ENCODE assay signal across 8 cellular contexts in the genomic region with DNA sequence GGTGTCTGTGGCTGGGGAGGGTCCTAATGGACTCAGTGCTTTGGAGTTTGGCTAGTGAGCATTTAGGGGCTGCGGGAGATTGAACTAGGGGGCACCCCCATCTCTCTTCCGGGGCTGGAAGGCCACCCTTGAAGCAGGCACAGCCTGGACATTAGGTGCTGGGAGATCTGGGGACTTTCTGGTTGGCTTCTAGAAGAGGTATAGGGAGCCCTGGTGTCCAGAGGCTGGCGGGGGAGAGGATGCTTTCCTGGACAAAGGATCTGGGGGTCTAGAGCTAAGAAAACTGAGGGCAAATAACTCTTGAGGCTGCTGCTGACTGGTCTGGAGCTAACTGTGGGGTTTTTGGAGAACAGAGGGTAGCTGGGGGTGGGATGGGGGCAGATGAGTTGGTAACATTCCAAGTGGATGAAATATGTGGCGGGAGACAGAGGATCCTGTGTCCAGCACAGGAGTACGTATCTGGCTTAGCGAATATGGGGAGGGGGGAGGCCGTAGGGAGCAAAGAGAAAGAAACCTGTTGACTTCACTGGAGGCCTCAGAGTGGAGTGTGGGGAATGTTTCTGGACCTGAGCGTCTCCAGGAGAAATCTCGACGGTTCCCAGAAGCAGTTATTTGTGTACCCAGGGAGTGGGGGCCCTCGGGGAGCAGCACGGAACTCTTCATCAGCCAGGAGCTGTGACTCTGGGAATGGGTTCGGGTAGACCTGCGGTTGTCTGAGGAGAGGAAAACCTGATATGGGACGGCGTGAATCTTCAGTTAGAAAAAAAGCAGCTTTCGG. TPM values are rescaled to one million over a fixed set of nuclear protein-coding genes. Genes with fewer than 3 reads are reported as not detected.
DNase-seq lines count a peak whose midpoint lies in the region; ATAC-seq and TF ChIP-seq lines count a peak whose summit lies in the region.

No MANE protein-coding gene starts in this region.

- intact Hi-C loops in psoas muscle (cut with DNase I) (loop anchor here (2.0 to 5.0 kb wide), 2 partner anchors 42 to 43 kb away; no protein-coding TSS in a partner anchor), posterior vena cava (cut with DNase I) (loop anchor here (1.0 to 5.0 kb wide), 2 partner anchors 16 to 42 kb away; no protein-coding TSS in a partner anchor)

- H3K27ac ChIP-seq in HEK293 (ENCODE audit: extremely low read depth, low read depth, low read length) (peak overlapping the region; percentile 100), psoas muscle (peak overlapping the region; percentile 97)

- H3K4me1 ChIP-seq in HEK293 (ENCODE audit: control insufficient read depth, insufficient read depth, low read length) (peaks cover 14% of the 10 kb centered on the region), psoas muscle (peaks cover 23% of the 10 kb centered on the region)

- CTCF ChIA-PET in HEK293 (lab: Yijun Ruan, JAX) = interaction anchor here (0.9 to 6.6 kb wide), 8 partner anchors 40 to 376 kb away, joined by 3 to 55 read pairs (median 4); no protein-coding TSS in a partner anchor
- CTCF ChIA-PET in activated CD8-positive, alpha-beta memory T cell treated with anti-CD3 and anti-CD28 coated beads, Interleukin-2, amount 10 ng/mL, durations not matched to agents 7 days and 5 days (lab: Charles Lee) = interaction anchor here (1.3 to 8.7 kb wide), 5 partner anchors 11 to 89 kb away, joined by 5 to 110 read pairs (median 8); a partner anchor contains a TSS

- no peaks in the 10 kb centered on the region for H3K27me3 ChIP-seq in psoas muscle (ENCODE audit: insufficient read depth in 3 of 3, low read length in 2 of 3)

- 7 to 10% (median 8%) methylated on average over 17 of the region's 17 CpGs for WGBS in psoas muscle, 3 donors

- H3K4me3 ChIP-seq in AG09309 (ENCODE audit: control insufficient read depth, low read depth, low read length) = peak overlapping the region; percentile 94
- H3K4me3 ChIP-seq in HEK293 (ENCODE audit: low read depth, low read length) = peak overlapping the region; percentile 85
- H3K4me3 ChIP-seq in fibroblast of villous mesenchyme (ENCODE audit: low read depth, low read length) = peak overlapping the region; percentile 89
- H3K4me3 ChIP-seq in psoas muscle = peak overlapping the region; percentile 99

- H3K27ac Mint-ChIP-seq in activated CD8-positive, alpha-beta memory T cell treated with anti-CD3 and anti-CD28 coated beads, Interleukin-2, amount 10 ng/mL, durations not matched to agents 7 days and 5 days = peak overlapping the region; percentile 99

- no peak for DNase-seq in AG09309 (ENCODE audit: low read depth)
- peak; percentile 45 for DNase-seq in activated CD8-positive, alpha-beta memory T cell treated with anti-CD3 and anti-CD28 coated beads, Interleukin-2, amount 10 ng/mL, durations not matched to agents 7 days and 5 days
- peak; percentile 44 for DNase-seq in fibroblast of villous mesenchyme (ENCODE audit: low read depth)
- DNase-seq in psoas muscle = no peak
- DNase-seq in posterior vena cava (ENCODE audit: low spot score) = no peak
- DNase-seq in cerebellar nuclear complex (lab: John Stamatoyannopoulos, UW) = no peak

- ATAC-seq in activated CD8-positive, alpha-beta memory T cell treated with anti-CD3 and anti-CD28 coated beads, Interleukin-2, amount 10 ng/mL, durations not matched to agents 7 days and 5 days = no peak
- ATAC-seq in psoas muscle = no peak
- ATAC-seq in HG02678 (IDR thresholded peaks at IDR 0.05; ENCODE audit: unreplicated experiment) = no peak

- peak overlapping the region; percentile 79 for H3K4me3 Mint-ChIP-seq in activated CD8-positive, alpha-beta memory T cell treated with anti-CD3 and anti-CD28 coated beads, Interleukin-2, amount 10 ng/mL, durations not matched to agents 7 days and 5 days

- no peaks in the 10 kb centered on the region for H3K27me3 Mint-ChIP-seq in activated CD8-positive, alpha-beta memory T cell treated with anti-CD3 and anti-CD28 coated beads, Interleukin-2, amount 10 ng/mL, durations not matched to agents 7 days and 5 days

- H3K36me3 Mint-ChIP-seq in activated CD8-positive, alpha-beta memory T cell treated with anti-CD3 and anti-CD28 coated beads, Interleukin-2, amount 10 ng/mL, durations not matched to agents 7 days and 5 days = peaks cover 34% of the 10 kb centered on the region

- H3K9me3 Mint-ChIP-seq in activated CD8-positive, alpha-beta memory T cell treated with anti-CD3 and anti-CD28 coated beads, Interleukin-2, amount 10 ng/mL, durations not matched to agents 7 days and 5 days (ENCODE audit: low read depth) = no peaks in the 10 kb centered on the region

- TF ChIP-seq CTCF in AG09309 (IDR thresholded peaks at IDR 0.05; ENCODE audit: control insufficient read depth, insufficient read depth, low read depth, low read length, missing control alignments) = no peak
- TF ChIP-seq CTCF in HEK293 (tag by site-specific recombination; IDR thresholded peaks at IDR 0.05) = no peak
- TF ChIP-seq CTCF in fibroblast of villous mesenchyme (IDR thresholded peaks at IDR 0.05; ENCODE audit: insufficient read depth, low read depth, low read length) = no peak
- no peak for TF ChIP-seq CTCF in psoas muscle (IDR thresholded peaks at IDR 0.05)

- no peaks in the 10 kb centered on the region for H3K9me3 ChIP-seq in HEK293 (ENCODE audit: control insufficient read depth, insufficient read depth, low read depth, low read length)
- no peaks in the 10 kb centered on the region for H3K9me3 ChIP-seq in psoas muscle

- H3K36me3 ChIP-seq in HEK293 (ENCODE audit: control insufficient read depth in 2 of 2, insufficient read depth in 1 of 2, low read length in 2 of 2) = peaks cover 42 to 45% of the 10 kb centered on the region in 2 experiments
- peaks cover 0 to 32% of the 10 kb centered on the region in 2 donors for H3K36me3 ChIP-seq in psoas muscle (ENCODE audit: insufficient read depth in 1 of 2, low read depth in 1 of 2)

- POLR2A ChIA-PET in HEK293 (lab: Yijun Ruan, JAX) = interaction anchor here (0.6 to 3.4 kb wide), 12 partner anchors 15 to 661 kb away, joined by 3 to 26 read pairs (median 4); a partner anchor contains a TSS

- H3K4me1 Mint-ChIP-seq in activated CD8-positive, alpha-beta memory T cell treated with anti-CD3 and anti-CD28 coated beads, Interleukin-2, amount 10 ng/mL, durations not matched to agents 7 days and 5 days = peaks cover 36% of the 10 kb centered on the region

TF ChIP-seq in HEK293, 187 proteins besides CTCF, POLR2A, EP300 and RAD21 (continues in another document):
- TF ChIP-seq ZNF654 (tag by site-specific recombination; IDR thresholded peaks at IDR 0.05; ENCODE audit: low read depth) (no peak), ZNF394 (tag by site-specific recombination; IDR thresholded peaks at IDR 0.05; ENCODE audit: borderline replicate concordance) (peak; percentile 15; the same call in 1 of the 2 replicates), ZNF274 (IDR thresholded peaks at IDR 0.05; ENCODE audit: low read length) (no peak), ZNF274 (tag by site-specific recombination; IDR thresholded peaks at IDR 0.05; ENCODE audit: borderline replicate concordance) (0 out of 2 replicates have a peak, but pooled peaks have one; percentile 9), ZNF433 (tag by site-specific recombination; IDR thresholded peaks at IDR 0.05; ENCODE audit: low read depth) (no peak), ZNF391 (tag by site-specific recombination; IDR thresholded peaks at IDR 0.05; ENCODE audit: borderline replicate concordance, low read depth) (no peak), ZNF292 (tag by site-specific recombination; IDR thresholded peaks at IDR 0.05; ENCODE audit: borderline replicate concordance, low read depth) (no peak)
- TF ChIP-seq, protein P1, sequence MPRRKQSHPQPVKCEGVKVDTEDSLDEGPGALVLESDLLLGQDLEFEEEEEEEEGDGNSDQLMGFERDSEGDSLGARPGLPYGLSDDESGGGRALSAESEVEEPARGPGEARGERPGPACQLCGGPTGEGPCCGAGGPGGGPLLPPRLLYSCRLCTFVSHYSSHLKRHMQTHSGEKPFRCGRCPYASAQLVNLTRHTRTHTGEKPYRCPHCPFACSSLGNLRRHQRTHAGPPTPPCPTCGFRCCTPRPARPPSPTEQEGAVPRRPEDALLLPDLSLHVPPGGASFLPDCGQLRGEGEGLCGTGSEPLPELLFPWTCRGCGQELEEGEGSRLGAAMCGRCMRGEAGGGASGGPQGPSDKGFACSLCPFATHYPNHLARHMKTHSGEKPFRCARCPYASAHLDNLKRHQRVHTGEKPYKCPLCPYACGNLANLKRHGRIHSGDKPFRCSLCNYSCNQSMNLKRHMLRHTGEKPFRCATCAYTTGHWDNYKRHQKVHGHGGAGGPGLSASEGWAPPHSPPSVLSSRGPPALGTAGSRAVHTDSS (tag by site-specific recombination; IDR thresholded peaks at IDR 0.05) = no peak
- TF ChIP-seq, protein P2, sequence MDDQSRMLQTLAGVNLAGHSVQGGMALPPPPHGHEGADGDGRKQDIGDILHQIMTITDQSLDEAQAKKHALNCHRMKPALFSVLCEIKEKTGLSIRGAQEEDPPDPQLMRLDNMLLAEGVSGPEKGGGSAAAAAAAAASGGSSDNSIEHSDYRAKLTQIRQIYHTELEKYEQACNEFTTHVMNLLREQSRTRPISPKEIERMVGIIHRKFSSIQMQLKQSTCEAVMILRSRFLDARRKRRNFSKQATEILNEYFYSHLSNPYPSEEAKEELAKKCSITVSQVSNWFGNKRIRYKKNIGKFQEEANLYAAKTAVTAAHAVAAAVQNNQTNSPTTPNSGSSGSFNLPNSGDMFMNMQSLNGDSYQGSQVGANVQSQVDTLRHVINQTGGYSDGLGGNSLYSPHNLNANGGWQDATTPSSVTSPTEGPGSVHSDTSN (CRISPR knock-in tag; IDR thresholded peaks at IDR 0.05) = no peak

RNA-seq across cellular contexts. Expression of a gene that starts 1.4 kb away (rescaled TPM):
- total RNA-seq in activated CD8-positive, alpha-beta memory T cell treated with anti-CD3 and anti-CD28 coated beads, Interleukin-2, amount 10 ng/mL, durations not matched to agents 7 days and 5 days = 100 to 1,000 TPM; 342 to 348 TPM
- total RNA-seq in fibroblast of villous mesenchyme (123 and 128 TPM in 2 replicates), psoas muscle (100 to 1,000 TPM in 2 of 4 donors, 10 to 100 TPM in 2; 82.2 to 129 (median 105) TPM), posterior vena cava (100 to 1,000 TPM; 150 to 157 TPM)
- 10 to 100 TPM; 54.3 to 82.3 (median 69.2) TPM for polyA plus RNA-seq in psoas muscle

RNA-seq across cellular contexts. Expression of a gene that starts 44.4 kb away (rescaled TPM):
- total RNA-seq in activated CD8-positive, alpha-beta memory T cell treated with anti-CD3 and anti-CD28 coated beads, Interleukin-2, amount 10 ng/mL, durations not matched to agents 7 days and 5 days = 10 to 100 TPM; 42.9 to 43.5 TPM
- 9.7 and 11.2 TPM in 2 replicates for total RNA-seq in fibroblast of villous mesenchyme
- 10 to 100 TPM; 15.5 to 25.7 (median 21.6) TPM for total RNA-seq in psoas muscle
- polyA plus RNA-seq in psoas muscle = 10 to 100 TPM; 13.7 to 23.7 (median 19.9) TPM
- 10 to 100 TPM; 17.5 to 23.9 TPM for total RNA-seq in posterior vena cava

RNA-seq across cellular contexts. Expression of a gene that starts 46.5 kb away (rescaled TPM):
- under 1 TPM; 0.05 to 0.29 TPM for total RNA-seq in activated CD8-positive, alpha-beta memory T cell treated with anti-CD3 and anti-CD28 coated beads, Interleukin-2, amount 10 ng/mL, durations not matched to agents 7 days and 5 days
- total RNA-seq in fibroblast of villous mesenchyme (360 and 363 TPM in 2 replicates), psoas muscle (10 to 100 TPM in 2 of 4 donors, 1 to 10 TPM in 2; 8.4 to 13.6 (median 11.0) TPM), posterior vena cava (100 to 1,000 TPM; 133 to 147 TPM)
- polyA plus RNA-seq in psoas muscle = 1 to 10 TPM; 3.3 to 4.4 (median 4.3) TPM

Comparison
In these comparisons a context has a peak if more than half of its experiments do, and no peak if none do; other contexts are left out.
1. DNase-seq: peak in activated CD8-positive, alpha-beta memory T cell treated with anti-CD3 and anti-CD28 coated beads, Interleukin-2, amount 10 ng/mL, durations not matched to agents 7 days and 5 days (single experiment) and fibroblast of villous mesenchyme (single experiment); none in AG09309 (single experiment), psoas muscle (0 of 2), posterior vena cava (single experiment) and cerebellar nuclear complex (0 of 2).
2. RNA of a gene that starts 46.5 kb away (total RNA-seq): 360 to 363 TPM in fibroblast of villous mesenchyme and 133 to 147 TPM in posterior vena cava; 8.4 to 13.6 TPM in psoas muscle and 0.05 to 0.29 TPM in activated CD8-positive, alpha-beta memory T cell treated with anti-CD3 and anti-CD28 coated beads, Interleukin-2, amount 10 ng/mL, durations not matched to agents 7 days and 5 days; every median in the first group is over 4 times any median in the second.
3. Peak in every context shown above with its lines, with median percentiles within 50 percentile points of each other: H3K4me3 ChIP-seq.